9 cellular contexts compared by ENCODE assay signal in genomic region chr7:366171-366916, GRCh38.
A peak's percentile ranks its signal among the peaks of the same experiment; 100 is the strongest.
DNase-seq lines count a peak whose midpoint lies in the region; TF ChIP-seq lines count a peak whose summit lies in the region.
"Had no signal": no experiment of that assay in that cellular context is flagged by ENCODE, and none has a peak within 500 bp of the region (broad histone marks: within the 10 kb centered on the region; RNA-seq: fewer than 3 reads in every experiment).

No MANE protein-coding gene starts in this region.

- H3K4me3 Mint-ChIP-seq in CD4-positive, alpha-beta memory T cell = peak overlapping the region; percentile 58 to 84 (median 76)
- H3K4me3 Mint-ChIP-seq in mesothelial cell of epicardium = peak overlapping the region; percentile 4

- intact Hi-C loops in CD4-positive, alpha-beta memory T cell (cut with micrococcal nuclease) = no loop called here

- peaks cover 0 to 4% (median 0%) of the 10 kb centered on the region in 8 donors for H3K9me3 Mint-ChIP-seq in CD4-positive, alpha-beta memory T cell
- peaks cover 4% of the 10 kb centered on the region for H3K9me3 Mint-ChIP-seq in mesothelial cell of epicardium

- TF ChIP-seq POLR2A in erythroblast (IDR thresholded peaks at IDR 0.05; ENCODE audit: low read length) = no peak

- H3K4me1 ChIP-seq in CD4-positive, alpha-beta memory T cell (ENCODE audit: insufficient read depth, low read length) = peaks cover 55% of the 10 kb centered on the region

- peak overlapping the region in 6 of 7 donors; percentile 15 to 79 (median 58) for H3K27ac Mint-ChIP-seq in CD4-positive, alpha-beta memory T cell
- peak overlapping the region; percentile 87 for H3K27ac Mint-ChIP-seq in mesothelial cell of epicardium

- H3K27me3 ChIP-seq in CD4-positive, alpha-beta memory T cell (ENCODE audit: insufficient read depth, low read length) = no peaks in the 10 kb centered on the region
- no peaks in the 10 kb centered on the region for H3K27me3 ChIP-seq in MG63

- H3K9me3 ChIP-seq in CD4-positive, alpha-beta memory T cell (ENCODE audit: control insufficient read depth in 1 of 2, low read length in 2 of 2) = no peaks in the 10 kb centered on the region
- H3K9me3 ChIP-seq in MG63 = no peaks in the 10 kb centered on the region

- H3K4me1 Mint-ChIP-seq in CD4-positive, alpha-beta memory T cell = peaks cover 38 to 57% (median 52%) of the 10 kb centered on the region in 4 donors
- H3K4me1 Mint-ChIP-seq in mesothelial cell of epicardium = peaks cover 46% of the 10 kb centered on the region

- no peak overlapping the region for H3K27ac ChIP-seq in CD4-positive, alpha-beta memory T cell (ENCODE audit: low read depth, low read length)

- no peak for TF ChIP-seq CTCF in mesothelial cell of epicardium (IDR thresholded peaks at IDR 0.05; ENCODE audit: unreplicated experiment)

- H3K4me3 ChIP-seq in CD4-positive, alpha-beta memory T cell (ENCODE audit: low read length in 2 of 2) = no peak overlapping the region
- 0 out of 2 replicates have a peak overlapping the region, but pooled peaks have one; percentile 9 for H3K4me3 ChIP-seq in MG63

- peak in 1 of 5 donors; percentile 9 for DNase-seq in CD4-positive, alpha-beta memory T cell
- no peak for DNase-seq in MG63
- peak; percentile 6 for DNase-seq in amniotic epithelial cell (ENCODE audit: low read depth)
- no peak for DNase-seq in mesothelial cell of epicardium (ENCODE audit: low spot score in 2 of 2, unreplicated experiment in 2 of 2)
- DNase-seq in NCI-H2196 (lab: John Stamatoyannopoulos, UW; ENCODE audit: unreplicated experiment) = no peak
- DNase-seq in DMS 273 treated with DMSO at 0.1 percent for 48 hours (lab: John Stamatoyannopoulos, UW) = no peak
- no peak for DNase-seq in mucosa of gallbladder (ENCODE audit: low spot score)
- DNase-seq in erythroblast (lab: John Stamatoyannopoulos, UW) = no peak
- DNase-seq: NCI-H446 had no signal

- CTCF ChIA-PET in CD4-positive, alpha-beta memory T cell (lab: Charles Lee; ENCODE audit: partially characterized antibody) = no interaction called here

- H3K36me3 ChIP-seq in CD4-positive, alpha-beta memory T cell (ENCODE audit: insufficient read depth, low read length) = no peaks in the 10 kb centered on the region
- H3K36me3 ChIP-seq in MG63 = no peaks in the 10 kb centered on the region

- H3K36me3 Mint-ChIP-seq in CD4-positive, alpha-beta memory T cell = no peaks in the 10 kb centered on the region
- H3K36me3 Mint-ChIP-seq in mesothelial cell of epicardium = peaks cover 2% of the 10 kb centered on the region

- H3K27me3 Mint-ChIP-seq in CD4-positive, alpha-beta memory T cell = no peaks in the 10 kb centered on the region
- peaks cover 3% of the 10 kb centered on the region for H3K27me3 Mint-ChIP-seq in mesothelial cell of epicardium (ENCODE audit: low read depth)

- POLR2A ChIA-PET in CD4-positive, alpha-beta memory T cell (lab: Charles Lee; ENCODE audit: partially characterized antibody) = interaction anchor here (1.0 to 1.3 kb wide), 2 partner anchors 14 to 16 kb away, joined by 3 to 8 read pairs; no protein-coding TSS in a partner anchor
